Comparison of ENCODE assay signal across 25 cellular contexts in the genomic region with DNA sequence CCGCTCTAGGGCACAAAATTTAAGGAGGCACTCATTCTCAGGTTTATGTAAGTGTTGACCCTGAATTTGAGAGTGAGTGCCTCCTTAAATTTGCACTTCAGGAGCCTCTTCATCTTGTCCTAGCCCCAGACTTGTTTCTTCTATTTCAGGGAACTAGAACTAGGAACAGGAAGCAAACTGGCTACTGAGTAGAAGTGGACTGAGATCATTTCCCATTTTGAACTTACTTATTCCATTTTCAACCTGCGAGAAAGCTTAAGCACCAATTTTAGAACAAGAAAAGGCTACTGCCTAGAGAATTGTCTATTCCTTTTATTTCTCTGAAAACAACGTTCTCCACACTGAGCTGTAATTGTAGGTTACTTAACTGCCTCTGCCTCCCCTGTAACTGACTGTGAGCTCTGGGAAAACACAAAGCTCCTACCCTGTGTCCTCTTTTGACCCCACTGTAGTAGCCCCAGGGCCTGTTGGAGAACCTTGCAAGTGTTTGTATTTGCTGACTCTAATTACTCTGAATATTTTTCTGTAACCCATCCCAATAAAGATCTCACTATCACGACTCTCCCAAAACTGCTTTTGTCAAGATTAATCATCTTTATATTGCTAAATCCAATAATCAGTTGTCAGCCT. TPM values are rescaled to one million over a fixed set of nuclear protein-coding genes. Genes with fewer than 3 reads are reported as not detected.
A peak's percentile ranks its signal among the peaks of the same experiment; 100 is the strongest.
DNase-seq lines count a peak whose midpoint lies in the region; ATAC-seq and TF ChIP-seq lines count a peak whose summit lies in the region.
"Had no signal": no experiment of that assay in that cellular context is flagged by ENCODE, and none has a peak within 500 bp of the region (broad histone marks: within the 10 kb centered on the region; RNA-seq: fewer than 3 reads in every experiment).

No MANE protein-coding gene starts in this region.

- TF ChIP-seq CTCF in Caco-2 (IDR thresholded peaks at IDR 0.05; ENCODE audit: insufficient read depth in 1 of 2, low read depth in 1 of 2, low read length in 1 of 2, severe bottlenecking in 1 of 2, unreplicated experiment in 1 of 2) (no peak), PC-9 (conservative IDR thresholded peaks at IDR 0.05) (no peak)

- H3K27ac Mint-ChIP-seq in Caco-2 (ENCODE audit: unreplicated experiment): no peak overlapping the region
- H3K27ac Mint-ChIP-seq: activated CD8-positive, alpha-beta T cell treated with anti-CD3 and anti-CD28 coated beads, Interleukin-2, amount 10 ng/mL, durations not matched to agents 7 days and 5 days; WTC11 had no signal

- no peaks in the 10 kb centered on the region for H3K9me3 ChIP-seq in BLaER1
- H3K9me3 ChIP-seq in Caco-2: no peaks in the 10 kb centered on the region
- H3K9me3 ChIP-seq in PC-9 (ENCODE audit: insufficient read depth, low read depth): no peaks in the 10 kb centered on the region
- H3K9me3 ChIP-seq: right atrium auricular region had no signal

- DNase-seq in Caco-2: no peak
- peak in 1 of 2 experiments; percentile 59 for DNase-seq in PC-9
- peak; percentile 7 for DNase-seq in midbrain (lab: John Stamatoyannopoulos, UW)
- DNase-seq in GF-D8 (lab: John Stamatoyannopoulos, UW): no peak
- no peak for DNase-seq in cerebellar nuclear complex (lab: John Stamatoyannopoulos, UW)
- no peak for DNase-seq in stimulated activated CD4-positive, alpha-beta T cell treated with anti-CD3 and anti-CD28 coated beads, Interleukin-1b, Interleukin-23, amount 100 ng/mL, for 48 hours
- DNase-seq: activated CD8-positive, alpha-beta T cell treated with anti-CD3 and anti-CD28 coated beads, Interleukin-2, amount 10 ng/mL, durations not matched to agents 7 days and 5 days; Calu3; dermis blood vessel endothelial cell; foreskin melanocyte; HCEC 1CT; kidney glomerular epithelial cell; NCI-H1694; NCI-H446; NK-92 treated with Interleukin-12 subunit alpha and Interleukin-12 subunit beta, amount 100 ng/mL, for 24 hours; stimulated activated CD4-positive, alpha-beta T cell treated with anti-CD3 and anti-CD28 coated beads, Interleukin-15, amount 100 ng/mL, for 24 hours; stimulated activated naive CD4-positive, alpha-beta T cell treated with Interleukin-2 at 50 U/mL for 16 hours; T-cell; trophoblast cell had no signal

- no peak overlapping the region for H3K9ac ChIP-seq in BLaER1
- H3K9ac ChIP-seq: KMS-11 had no signal

- H3K27ac ChIP-seq in BLaER1: no peak overlapping the region
- H3K27ac ChIP-seq in PC-9: peak overlapping the region; percentile 35; the same call in 1 of the 2 replicates
- H3K27ac ChIP-seq: epithelial cell of prostate, KMS-11, right atrium auricular region had no signal

- H2AFZ ChIP-seq in PC-9: no peak overlapping the region

- H3K4me3 Mint-ChIP-seq in Caco-2 (ENCODE audit: unreplicated experiment): peak overlapping the region; percentile 25
- H3K4me3 Mint-ChIP-seq: activated CD8-positive, alpha-beta T cell treated with anti-CD3 and anti-CD28 coated beads, Interleukin-2, amount 10 ng/mL, durations not matched to agents 7 days and 5 days; T-cell; WTC11 had no signal

- 0 out of 2 replicates have a peak overlapping the region, but pooled peaks have one; percentile 18 for H3K4me2 ChIP-seq in BLaER1
- peak overlapping the region; percentile 88 for H3K4me2 ChIP-seq in PC-9
- H3K4me2 ChIP-seq: KMS-11 had no signal

- no TSS peak for BruUV-seq in Caco-2 (replicated peaks; lab: Mats Ljungman, UMichigan)
- no TSS peak for BruUV-seq in PC-9 (replicated peaks; lab: Mats Ljungman, UMichigan)

- no peak for ATAC-seq in GM21723 (IDR thresholded peaks at IDR 0.05; ENCODE audit: unreplicated experiment)
- ATAC-seq: activated CD8-positive, alpha-beta T cell treated with anti-CD3 and anti-CD28 coated beads, Interleukin-2, amount 10 ng/mL, durations not matched to agents 7 days and 5 days; T-cell; WTC11 had no signal

- no peaks in the 10 kb centered on the region for H3K27me3 Mint-ChIP-seq in Caco-2 (ENCODE audit: insufficient read depth, unreplicated experiment)
- H3K27me3 Mint-ChIP-seq: T-cell had no signal

- H4K20me1 ChIP-seq in BLaER1 (no peaks in the 10 kb centered on the region), PC-9 (ENCODE audit: insufficient read depth) (no peaks in the 10 kb centered on the region)

- peaks cover 47% of the 10 kb centered on the region for H3K36me3 ChIP-seq in BLaER1
- H3K36me3 ChIP-seq in Caco-2 (ENCODE audit: control insufficient read depth, insufficient read depth, low read length): no peaks in the 10 kb centered on the region
- peaks cover 32% of the 10 kb centered on the region for H3K36me3 ChIP-seq in PC-9 (ENCODE audit: low read depth)

- H3K4me3 ChIP-seq in BLaER1: no peak overlapping the region
- H3K4me3 ChIP-seq in Caco-2 (ENCODE audit: low read depth, low read length): no peak overlapping the region
- peak overlapping the region; percentile 92; the same call in 1 of the 2 replicates for H3K4me3 ChIP-seq in PC-9
- H3K4me3 ChIP-seq: right atrium auricular region had no signal

- POLR2A ChIA-PET in Caco-2 (lab: Charles Lee): interaction anchor here (0.6 kb wide), 1 partner anchor 244 kb away, joined by 5 read pairs; no protein-coding TSS in a partner anchor
- POLR2A ChIA-PET in PC-9 (lab: Charles Lee; ENCODE audit: unreplicated experiment): interaction anchor here (0.7 kb wide), 1 partner anchor 248 kb away, joined by 3 read pairs; no protein-coding TSS in a partner anchor

- H3K27me3 ChIP-seq in BLaER1 (no peaks in the 10 kb centered on the region), Caco-2 (replicated peaks; ENCODE audit: control insufficient read depth, insufficient read depth, low read length) (no peaks in the 10 kb centered on the region), PC-9 (ENCODE audit: insufficient read depth, low read depth) (no peaks in the 10 kb centered on the region)
- H3K27me3 ChIP-seq: right atrium auricular region had no signal

- peaks cover 26% of the 10 kb centered on the region for H3K4me1 Mint-ChIP-seq in Caco-2 (ENCODE audit: low read depth, unreplicated experiment)

- intact Hi-C loops in Caco-2 (cut with micrococcal nuclease; ENCODE audit: unreplicated experiment): no loop called here
- intact Hi-C loops in PC-9 (cut with micrococcal nuclease; ENCODE audit: unreplicated experiment): no loop called here

- H3K4me1 ChIP-seq in BLaER1 (peaks cover 34% of the 10 kb centered on the region), Caco-2 (peaks cover 3% of the 10 kb centered on the region; the same call in 1 of the 2 replicates), PC-9 (replicated peaks; ENCODE audit: insufficient read depth) (peaks cover 52% of the 10 kb centered on the region)

- CTCF ChIA-PET in Caco-2 (lab: Charles Lee) (interaction anchor here (0.5 to 0.6 kb wide), 2 partner anchors 203 to 340 kb away, joined by 3 read pairs; no protein-coding TSS in a partner anchor), PC-9 (lab: Charles Lee) (interaction anchor here (0.7 kb wide), 1 partner anchor 49 kb away, joined by 3 read pairs; no protein-coding TSS in a partner anchor)

- peaks cover 28% of the 10 kb centered on the region for H3K36me3 Mint-ChIP-seq in Caco-2 (ENCODE audit: insufficient read depth, unreplicated experiment)

- no peaks in the 10 kb centered on the region for H3K9me3 Mint-ChIP-seq in Caco-2 (ENCODE audit: unreplicated experiment)
- H3K9me3 Mint-ChIP-seq: T-cell, WTC11 had no signal

- peaks cover 76% of the 10 kb centered on the region for H3K79me2 ChIP-seq in PC-9 (ENCODE audit: low read depth)

- no peaks in the 10 kb centered on the region for H3K9me2 ChIP-seq in PC-9 (ENCODE audit: insufficient read depth)

- peaks cover 26% of the 10 kb centered on the region for H3F3A ChIP-seq in PC-9 (ENCODE audit: insufficient read depth, low read depth)

RNA-seq across cellular contexts. Expression of a gene that starts 2.5 kb away (rescaled TPM):
- total RNA-seq in Caco-2 (2022) (142 and 144 TPM in 2 replicates), PC-9 (2021) (120 and 154 TPM in 2 replicates)

RNA-seq across cellular contexts. Expression of a gene that starts 54.1 kb away (rescaled TPM):
- 181 and 219 TPM in 2 replicates for total RNA-seq in Caco-2 (2022)
- 322 and 354 TPM in 2 replicates for total RNA-seq in PC-9 (2021)
